13 cellular contexts compared by ENCODE assay signal in the genomic region with DNA sequence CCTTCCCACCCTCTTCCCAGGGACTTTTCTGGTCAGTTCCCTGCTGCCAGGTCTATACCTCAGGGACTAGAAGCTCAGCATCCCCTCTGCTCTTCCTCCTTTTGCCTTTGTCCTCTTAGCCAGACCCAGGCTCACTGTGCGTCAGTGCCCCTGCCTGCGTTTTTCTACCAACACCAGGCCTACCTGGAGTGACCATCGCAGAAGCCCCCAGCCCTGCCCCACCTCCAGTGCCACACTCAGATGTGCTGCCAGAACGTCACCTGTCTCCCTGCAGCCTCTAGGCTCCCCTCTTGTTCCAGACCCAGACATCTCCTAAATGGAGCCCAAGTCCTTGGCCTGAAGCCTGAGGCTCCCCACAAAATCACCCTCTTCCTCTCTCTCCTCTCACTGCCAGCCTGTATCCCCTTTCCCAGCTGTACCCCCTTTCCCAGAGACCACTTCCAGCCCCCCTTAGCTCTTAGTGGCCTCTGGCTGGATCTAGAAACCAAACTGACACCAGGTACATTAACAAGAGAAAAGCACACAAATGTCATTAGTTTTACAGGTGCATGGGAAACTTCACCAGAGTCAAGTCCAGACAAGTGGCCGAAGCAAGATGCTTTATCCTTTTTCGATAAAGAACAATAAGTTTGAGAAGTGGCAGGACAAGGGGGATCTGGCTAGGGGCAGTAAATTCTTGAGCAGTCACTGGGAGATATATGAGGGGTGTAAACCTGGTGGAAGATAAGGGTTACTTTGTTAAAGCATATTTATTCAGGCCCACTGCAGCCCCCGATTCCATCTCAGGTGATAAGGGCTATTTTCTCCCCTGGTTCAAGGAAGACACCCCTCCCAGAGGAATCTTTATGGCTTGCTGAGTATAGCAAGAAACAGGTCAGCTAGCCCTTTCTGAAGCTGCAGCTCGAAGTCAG.
DNase-seq lines count a peak whose midpoint lies in the region; ATAC-seq and TF ChIP-seq lines count a peak whose summit lies in the region.
"Had no signal": no experiment of that assay in that cellular context is flagged by ENCODE, and none has a peak within 500 bp of the region (broad histone marks: within the 10 kb centered on the region; RNA-seq: fewer than 3 reads in every experiment).

No MANE protein-coding gene starts in this region.

- H3K27ac ChIP-seq in OCI-LY7 (ENCODE audit: low read depth, low read length, poor library complexity, severe bottlenecking) (no peak overlapping the region), ectodermal cell (ENCODE audit: insufficient read depth, low read depth, low read length, poor library complexity, severe bottlenecking) (peak overlapping the region; percentile 99), uterus (no peak overlapping the region)

- no peaks in the 10 kb centered on the region for H4K20me1 ChIP-seq in OCI-LY7 (ENCODE audit: insufficient read depth, low read length)

- no peak overlapping the region for H3K4me3 ChIP-seq in OCI-LY7 (ENCODE audit: low read depth, low read length, poor library complexity, severe bottlenecking)
- peak overlapping the region; percentile 22 for H3K4me3 ChIP-seq in ectodermal cell (ENCODE audit: insufficient read depth, low read depth, low read length)
- H3K4me3 ChIP-seq in uterus, result no peak overlapping the region
- H3K4me3 ChIP-seq: tibial nerve had no signal

- H3K4me1 Mint-ChIP-seq in T-helper 2 cell treated with Interferon-gamma antibody and Interleukin-4, amounts not matched to agents 5 μg/mL and 100 μg/mL, for 36 hours (ENCODE audit: low read depth), result peaks cover 41% of the 10 kb centered on the region
- peaks cover 73% of the 10 kb centered on the region for H3K4me1 Mint-ChIP-seq in neural crest cell

- no peaks in the 10 kb centered on the region for H3K9me3 ChIP-seq in OCI-LY7 (ENCODE audit: low read length)
- H3K9me3 ChIP-seq in ectodermal cell (ENCODE audit: control insufficient read depth, low read length), result no peaks in the 10 kb centered on the region
- H3K9me3 ChIP-seq in uterus, result no peaks in the 10 kb centered on the region
- H3K9me3 ChIP-seq: tibial nerve had no signal

- H3K4me3 Mint-ChIP-seq in T-helper 2 cell treated with Interferon-gamma antibody and Interleukin-4, amounts not matched to agents 5 μg/mL and 100 μg/mL, for 36 hours, result peak overlapping the region; percentile 0
- peak overlapping the region; percentile 84 for H3K4me3 Mint-ChIP-seq in neural crest cell

- H3K36me3 Mint-ChIP-seq in T-helper 2 cell treated with Interferon-gamma antibody and Interleukin-4, amounts not matched to agents 5 μg/mL and 100 μg/mL, for 36 hours (ENCODE audit: low read depth), result peaks cover 16% of the 10 kb centered on the region
- no peaks in the 10 kb centered on the region for H3K36me3 Mint-ChIP-seq in neural crest cell (ENCODE audit: low read depth)

- TF ChIP-seq CTCF in OCI-LY7 (conservative IDR thresholded peaks at IDR 0.05; ENCODE audit: low read length) (no peak), neural crest cell (conservative IDR thresholded peaks at IDR 0.05) (no peak), uterus (IDR thresholded peaks at IDR 0.05) (no peak)

- no peaks in the 10 kb centered on the region for H3K79me2 ChIP-seq in OCI-LY7 (ENCODE audit: insufficient read depth, low read depth, low read length)

- H3K36me3 ChIP-seq in OCI-LY7 (ENCODE audit: insufficient read depth, low read length) (peaks cover 7% of the 10 kb centered on the region; the same call in 1 of the 2 replicates), ectodermal cell (ENCODE audit: control insufficient read depth, insufficient read depth, low read length) (no peaks in the 10 kb centered on the region), uterus (no peaks in the 10 kb centered on the region)
- H3K36me3 ChIP-seq: tibial nerve had no signal

- no peak overlapping the region for H2AFZ ChIP-seq in OCI-LY7 (ENCODE audit: low read length)

- peak overlapping the region; percentile 64 for H3K27ac Mint-ChIP-seq in T-helper 2 cell treated with Interferon-gamma antibody and Interleukin-4, amounts not matched to agents 5 μg/mL and 100 μg/mL, for 36 hours
- H3K27ac Mint-ChIP-seq in neural crest cell (ENCODE audit: unreplicated experiment), result peak overlapping the region; percentile 76

- no peak for ATAC-seq in GM21786 (IDR thresholded peaks at IDR 0.05; ENCODE audit: unreplicated experiment)

- no peak for TF ChIP-seq POLR2A in uterus (IDR thresholded peaks at IDR 0.05)

- WGBS in ectodermal cell, 2 experiments, result 35 to 38% methylated on average over 8 of the region's 8 CpGs

- peaks cover 37% of the 10 kb centered on the region for H3K4me1 ChIP-seq in OCI-LY7 (ENCODE audit: insufficient read depth, low read length, poor library complexity, severe bottlenecking)
- peaks cover 62% of the 10 kb centered on the region for H3K4me1 ChIP-seq in ectodermal cell (ENCODE audit: control insufficient read depth, insufficient read depth, low read length)
- peaks cover 0 to 11% of the 10 kb centered on the region in 2 donors for H3K4me1 ChIP-seq in uterus

- POLR2A ChIA-PET in OCI-LY7 (lab: Charles Lee), result interaction anchor here (0.6 kb wide), 1 partner anchor 274 kb away, joined by 3 read pairs; no protein-coding TSS in a partner anchor

- intact Hi-C loops in OCI-LY7 (cut with micrococcal nuclease; ENCODE audit: unreplicated experiment), result no loop called here
- intact Hi-C loops in uterus (cut with DNase I; ENCODE audit: low total_unique reads), result no loop called here

- no TSS peak for BruUV-seq in OCI-LY7 (replicated peaks; lab: Mats Ljungman, UMichigan)

- no peaks in the 10 kb centered on the region for H3K27me3 Mint-ChIP-seq in T-helper 2 cell treated with Interferon-gamma antibody and Interleukin-4, amounts not matched to agents 5 μg/mL and 100 μg/mL, for 36 hours (ENCODE audit: low read depth)
- no peaks in the 10 kb centered on the region for H3K27me3 Mint-ChIP-seq in neural crest cell (ENCODE audit: low read depth)

- DNase-seq in T-helper 2 cell treated with Interferon-gamma antibody and Interleukin-4, amounts not matched to agents 5 μg/mL and 100 μg/mL, for 36 hours (ENCODE audit: low spot score), result no peak
- DNase-seq in T-helper 2 cell, result no peak
- no peak for DNase-seq in OCI-LY7 (ENCODE audit: low spot score)
- DNase-seq in neural crest cell (ENCODE audit: low read depth, low spot score), result no peak
- no peak for DNase-seq in uterus
- no peak for DNase-seq in NCI-H1092 (lab: John Stamatoyannopoulos, UW)
- DNase-seq: DMS153, GOT3, hippocampal formation, NCI-H1694 treated with DMSO at 0.1 percent for 48 hours had no signal

- peak overlapping the region; percentile 23; the same call in 1 of the 2 replicates for H3K4me2 ChIP-seq in OCI-LY7 (ENCODE audit: low read length)

- no peaks in the 10 kb centered on the region for H3K9me3 Mint-ChIP-seq in T-helper 2 cell treated with Interferon-gamma antibody and Interleukin-4, amounts not matched to agents 5 μg/mL and 100 μg/mL, for 36 hours
- no peaks in the 10 kb centered on the region for H3K9me3 Mint-ChIP-seq in neural crest cell

- no peaks in the 10 kb centered on the region for H3K9me2 ChIP-seq in OCI-LY7 (ENCODE audit: insufficient read depth, low read length)

- no peaks in the 10 kb centered on the region for H3K27me3 ChIP-seq in ectodermal cell (ENCODE audit: control insufficient read depth, insufficient read depth, low read length, poor library complexity, severe bottlenecking)
- H3K27me3 ChIP-seq in uterus, result no peaks in the 10 kb centered on the region
- H3K27me3 ChIP-seq: tibial nerve had no signal

- CTCF ChIA-PET in OCI-LY7 (lab: Charles Lee; ENCODE audit: unreplicated experiment), result no interaction called here
